Comparison of ENCODE assay signal across 1 cellular context in the genomic region with DNA sequence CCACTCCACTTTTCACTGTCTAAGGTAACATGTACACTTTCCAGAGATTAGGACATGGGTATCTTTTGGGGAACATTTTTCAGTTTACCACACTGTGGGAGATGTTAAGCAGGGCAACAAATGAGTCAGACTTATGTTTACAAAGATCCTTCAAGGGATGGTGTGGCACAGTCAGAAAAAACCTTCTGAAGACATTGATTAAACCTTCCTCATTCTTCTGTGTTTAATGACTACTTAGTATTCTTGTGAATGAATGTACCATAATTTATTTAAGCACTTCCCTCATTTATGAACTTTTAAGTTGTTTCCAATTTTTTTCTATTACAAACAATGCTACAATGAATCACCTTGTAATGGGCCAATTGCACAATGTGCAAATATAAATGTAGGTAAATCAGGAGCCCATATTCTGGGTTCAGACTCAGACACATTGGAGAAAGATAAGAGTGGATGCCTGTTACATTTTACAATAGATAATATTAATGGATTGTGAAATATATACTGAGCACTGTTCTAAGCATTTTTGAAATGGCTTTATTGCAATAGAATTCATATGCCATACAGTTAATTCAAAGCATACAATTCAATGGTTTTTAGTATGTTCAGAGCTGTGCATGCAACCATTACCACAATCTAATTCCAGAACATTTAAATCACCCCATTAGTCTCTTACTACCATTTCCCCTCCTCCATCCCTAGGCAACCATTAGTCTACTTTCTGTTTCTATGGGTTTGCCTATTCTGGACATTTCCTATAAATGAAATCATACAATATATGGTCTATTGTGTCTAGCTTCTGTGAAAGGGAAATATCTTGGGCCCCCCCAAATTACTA.
TF ChIP-seq lines count a peak whose summit lies in the region.

No MANE protein-coding gene starts in this region.

TF ChIP-seq in WTC11, 78 proteins besides CTCF, POLR2A, EP300 and RAD21:
- TF ChIP-seq IRF2 (CRISPR knock-in tag; IDR thresholded peaks at IDR 0.05; ENCODE audit: borderline replicate concordance, low read depth) (no peak), NR3C1 (CRISPR knock-in tag; conservative IDR thresholded peaks at IDR 0.05; ENCODE audit: low read depth) (no peak), ZNF317 (CRISPR knock-in tag; IDR thresholded peaks at IDR 0.05; ENCODE audit: borderline replicate concordance, low read depth) (no peak), SMAD4 (CRISPR knock-in tag; IDR thresholded peaks at IDR 0.05) (no peak), SMAD3 (CRISPR knock-in tag; IDR thresholded peaks at IDR 0.05; ENCODE audit: borderline replicate concordance) (no peak), ETV6 (CRISPR knock-in tag; IDR thresholded peaks at IDR 0.05) (no peak), SOX15 (CRISPR knock-in tag; IDR thresholded peaks at IDR 0.05) (no peak), RELA (CRISPR knock-in tag; IDR thresholded peaks at IDR 0.05; ENCODE audit: borderline replicate concordance) (no peak), MYBL2 (CRISPR knock-in tag; IDR thresholded peaks at IDR 0.05) (no peak)
- TF ChIP-seq, protein P1, sequence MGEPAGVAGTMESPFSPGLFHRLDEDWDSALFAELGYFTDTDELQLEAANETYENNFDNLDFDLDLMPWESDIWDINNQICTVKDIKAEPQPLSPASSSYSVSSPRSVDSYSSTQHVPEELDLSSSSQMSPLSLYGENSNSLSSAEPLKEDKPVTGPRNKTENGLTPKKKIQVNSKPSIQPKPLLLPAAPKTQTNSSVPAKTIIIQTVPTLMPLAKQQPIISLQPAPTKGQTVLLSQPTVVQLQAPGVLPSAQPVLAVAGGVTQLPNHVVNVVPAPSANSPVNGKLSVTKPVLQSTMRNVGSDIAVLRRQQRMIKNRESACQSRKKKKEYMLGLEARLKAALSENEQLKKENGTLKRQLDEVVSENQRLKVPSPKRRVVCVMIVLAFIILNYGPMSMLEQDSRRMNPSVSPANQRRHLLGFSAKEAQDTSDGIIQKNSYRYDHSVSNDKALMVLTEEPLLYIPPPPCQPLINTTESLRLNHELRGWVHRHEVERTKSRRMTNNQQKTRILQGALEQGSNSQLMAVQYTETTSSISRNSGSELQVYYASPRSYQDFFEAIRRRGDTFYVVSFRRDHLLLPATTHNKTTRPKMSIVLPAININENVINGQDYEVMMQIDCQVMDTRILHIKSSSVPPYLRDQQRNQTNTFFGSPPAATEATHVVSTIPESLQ (CRISPR knock-in tag; IDR thresholded peaks at IDR 0.05): no peak
